ENCODE assay signal across 27 cellular contexts in the genomic region with DNA sequence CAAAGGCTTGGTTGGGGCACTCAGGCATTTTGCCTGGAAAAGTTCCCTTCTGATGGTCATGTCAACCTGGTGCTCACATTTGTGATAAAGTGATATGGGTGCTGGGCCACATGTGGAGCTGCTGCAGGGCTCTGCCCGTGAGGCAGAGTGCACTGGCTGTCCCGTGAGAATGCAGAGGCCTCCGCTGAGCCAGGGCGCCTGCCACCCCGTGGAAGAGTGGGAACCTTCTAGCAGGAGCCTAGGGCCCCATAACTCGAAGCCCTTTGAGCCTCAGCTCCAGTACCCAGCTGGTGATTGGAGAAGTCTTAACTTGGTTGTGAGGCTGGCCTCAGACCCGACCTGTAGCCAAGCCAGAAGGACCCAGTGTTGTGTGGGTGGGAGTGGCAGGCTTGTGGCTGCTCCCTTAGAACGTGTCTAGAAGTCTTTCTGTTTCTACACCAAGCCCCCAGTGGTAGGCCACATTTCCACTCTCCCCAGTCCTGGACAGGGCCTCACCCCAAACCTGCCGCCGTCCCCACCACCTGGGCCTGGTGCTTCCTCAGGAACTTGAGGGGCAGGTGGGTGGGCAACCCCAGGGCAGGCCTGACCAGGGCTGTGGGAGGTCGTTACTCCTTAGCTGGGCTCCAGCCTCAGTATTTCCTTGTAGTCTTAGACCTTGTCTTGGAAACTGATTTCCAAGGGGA. TPM values are rescaled to one million over a fixed set of nuclear protein-coding genes. Genes with fewer than 3 reads are reported as not detected.
A peak's percentile ranks its signal among the peaks of the same experiment; 100 is the strongest.
DNase-seq lines count a peak whose midpoint lies in the region; ATAC-seq and TF ChIP-seq lines count a peak whose summit lies in the region.
"Had no signal": no experiment of that assay in that cellular context is flagged by ENCODE, and none has a peak within 500 bp of the region (broad histone marks: within the 10 kb centered on the region; RNA-seq: fewer than 3 reads in every experiment).

No MANE protein-coding gene starts in this region.

- intact Hi-C loops in HCT116 (cut with micrococcal nuclease): no loop called here

- TF ChIP-seq CTCF in AG04450 (IDR thresholded peaks at IDR 0.05; ENCODE audit: low read depth, low read length): no peak
- no peak for TF ChIP-seq CTCF in HCT116 (IDR thresholded peaks at IDR 0.05 in 2 of 3, conservative IDR thresholded peaks at IDR 0.05 in 1 of 3; ENCODE audit: borderline replicate concordance in 1 of 3, insufficient read depth in 1 of 3, low read depth in 2 of 3, low read length in 2 of 3)
- TF ChIP-seq CTCF in chondrocyte (IDR thresholded peaks at IDR 0.05): no peak
- no peak for TF ChIP-seq CTCF in osteoblast (IDR thresholded peaks at IDR 0.05; ENCODE audit: extremely low read depth, low read depth, low read length)
- TF ChIP-seq CTCF in coronary artery (IDR thresholded peaks at IDR 0.05): no peak

- H3K9me3 ChIP-seq in AG04450 (ENCODE audit: control insufficient read depth, insufficient read depth, low read length) (no peaks in the 10 kb centered on the region; the same call in 1 of the 2 replicates), HCT116 (ENCODE audit: control insufficient read depth in 1 of 2, insufficient read depth in 1 of 2, low read depth in 1 of 2, low read length in 2 of 2) (no peaks in the 10 kb centered on the region), osteoblast (ENCODE audit: low read depth, low read length) (no peaks in the 10 kb centered on the region)
- H3K9me3 ChIP-seq: BE2C, body of pancreas, ovary, SJSA1 had no signal

- H3K4me2 ChIP-seq in HCT116 (ENCODE audit: low read length): no peak overlapping the region
- no peak overlapping the region for H3K4me2 ChIP-seq in osteoblast (ENCODE audit: insufficient read depth, low read length)

- in situ Hi-C loops in ACHN (cut with HindIII; ENCODE audit: low pct_ligation_motif_present, low pct_unique_long_range_greater_than_20kb, low sequenced_read_pairs): no loop called here

- no peaks in the 10 kb centered on the region for H3K27me3 Mint-ChIP-seq in chondrocyte (ENCODE audit: low read depth)
- H3K27me3 Mint-ChIP-seq: activated B cell treated with CpG ODN at 0.5 μM for 24 hours; stimulated activated naive CD8-positive, alpha-beta T cell treated with anti-CD3 and anti-CD28 coated beads, Interleukin-15, Interleukin-2, amounts not matched to agents 100 ng/mL and 50 ng/mL, for 24 hours; T-cell had no signal

- peaks cover 45 to 69% of the 10 kb centered on the region in 2 experiments for H3K36me3 ChIP-seq in HCT116 (ENCODE audit: control insufficient read depth in 1 of 2, insufficient read depth in 2 of 2, low read length in 2 of 2)
- H3K36me3 ChIP-seq in osteoblast (ENCODE audit: insufficient read depth, low read length): peaks cover 65% of the 10 kb centered on the region
- H3K36me3 ChIP-seq: ovary had no signal

- no peaks in the 10 kb centered on the region for H3K9me2 ChIP-seq in HCT116 (ENCODE audit: insufficient read depth)

- H2AFZ ChIP-seq in HCT116 (ENCODE audit: low read depth, low read length, poor library complexity, severe bottlenecking) (no peak overlapping the region), osteoblast (ENCODE audit: low read length) (no peak overlapping the region)

- CTCF ChIA-PET in AG04450 (lab: Charles Lee) (interaction anchor here (0.6 kb wide), 1 partner anchor 62 kb away, joined by 3 read pairs; no protein-coding TSS in a partner anchor), HCT116 (lab: Charles Lee) (no interaction called here)

- no peak overlapping the region for H3K9ac ChIP-seq in HCT116 (ENCODE audit: low read length)

- no peak overlapping the region for H3K4me3 ChIP-seq in AG04450 (ENCODE audit: low read depth, low read length)
- no peak overlapping the region for H3K4me3 ChIP-seq in HCT116 (replicated peaks in 1 of 2; ENCODE audit: low read depth in 1 of 2, low read length in 2 of 2)
- no peak overlapping the region for H3K4me3 ChIP-seq in osteoblast (ENCODE audit: insufficient read depth, low read length)
- H3K4me3 ChIP-seq in coronary artery: no peak overlapping the region
- H3K4me3 ChIP-seq: body of pancreas, ovary, SJSA1, skin epidermis had no signal

- peaks cover 34% of the 10 kb centered on the region for H3K36me3 Mint-ChIP-seq in chondrocyte (ENCODE audit: low read depth)

- H3K4me1 Mint-ChIP-seq in chondrocyte (ENCODE audit: low read depth): peaks cover 19% of the 10 kb centered on the region

- peaks cover 11% of the 10 kb centered on the region; the same call in 1 of the 2 replicates for H4K20me1 ChIP-seq in HCT116 (ENCODE audit: insufficient read depth)
- peaks cover 74% of the 10 kb centered on the region for H4K20me1 ChIP-seq in osteoblast (ENCODE audit: insufficient read depth, low read length)

- no peak for TF ChIP-seq RAD21 in HCT116 (IDR thresholded peaks at IDR 0.05; ENCODE audit: low read depth)

- BruUV-seq in HCT116 (replicated peaks; lab: Mats Ljungman, UMichigan): no TSS peak

- no peak overlapping the region for H3K4me3 Mint-ChIP-seq in chondrocyte (ENCODE audit: unreplicated experiment)
- H3K4me3 Mint-ChIP-seq: activated B cell treated with CpG ODN at 0.5 μM for 24 hours; activated naive CD4-positive, alpha-beta T cell treated with anti-CD3 and anti-CD28 coated beads for 36 hours; activated T-helper 1 cell treated with anti-CD3 and anti-CD28 coated beads, Interleukin-12 subunit alpha, Interleukin-12 subunit beta, Interleukin-2, Interleukin-4 antibody, amounts not matched to agents 30 ng/mL and 10 ng/mL and 1 ng/mL, durations not matched to agents 14 hours and 24 hours and 36 hours; H9; nephron; stimulated activated naive CD8-positive, alpha-beta T cell treated with anti-CD3 and anti-CD28 coated beads, Interleukin-15, Interleukin-2, amounts not matched to agents 100 ng/mL and 50 ng/mL, for 24 hours; T-cell had no signal

- H3K79me2 ChIP-seq in HCT116 (ENCODE audit: insufficient read depth, low read length): peaks cover 56% of the 10 kb centered on the region
- peaks cover 63% of the 10 kb centered on the region for H3K79me2 ChIP-seq in osteoblast (ENCODE audit: insufficient read depth, low read length)

- H3K27me3 ChIP-seq in AG04450 (ENCODE audit: control insufficient read depth, insufficient read depth, low read length) (no peaks in the 10 kb centered on the region), HCT116 (ENCODE audit: insufficient read depth, low read length) (no peaks in the 10 kb centered on the region), osteoblast (ENCODE audit: insufficient read depth, low read length) (no peaks in the 10 kb centered on the region)
- H3K27me3 ChIP-seq: BE2C, body of pancreas, ovary, SJSA1 had no signal

- H3K27ac ChIP-seq in AG04450 (ENCODE audit: low read depth, low read length): peak overlapping the region; percentile 47
- H3K27ac ChIP-seq in HCT116 (ENCODE audit: low read depth, low read length): no peak overlapping the region
- peak overlapping the region; percentile 13 for H3K27ac ChIP-seq in osteoblast (ENCODE audit: low read depth, low read length)
- no peak overlapping the region for H3K27ac ChIP-seq in coronary artery
- H3K27ac ChIP-seq: ovary, SJSA1 had no signal

- no peak for TF ChIP-seq POLR2A in HCT116 (IDR thresholded peaks at IDR 0.05; ENCODE audit: borderline replicate concordance, extremely low read depth, insufficient read depth, insufficient read length)

- peak overlapping the region; percentile 17 for H3K27ac Mint-ChIP-seq in chondrocyte (ENCODE audit: unreplicated experiment)
- H3K27ac Mint-ChIP-seq: activated B cell treated with CpG ODN at 0.5 μM for 24 hours; nephron; stimulated activated naive CD8-positive, alpha-beta T cell treated with anti-CD3 and anti-CD28 coated beads, Interleukin-15, Interleukin-2, amounts not matched to agents 100 ng/mL and 50 ng/mL, for 24 hours; T-cell had no signal

- POLR2A ChIA-PET in AG04450 (lab: Yijun Ruan, JAX): no interaction called here
- POLR2A ChIA-PET in HCT116 (lab: Charles Lee): no interaction called here

- RAD21 ChIA-PET in HCT116 (lab: Charles Lee; ENCODE audit: low non-redundant PET in 1 of 2, low total read pairs in 2 of 2, uncharacterized antibody in 2 of 2, unreplicated experiment in 2 of 2): no interaction called here

- no peaks in the 10 kb centered on the region for H3K9me3 Mint-ChIP-seq in chondrocyte (ENCODE audit: low read depth)
- H3K9me3 Mint-ChIP-seq: activated B cell treated with CpG ODN at 0.5 μM for 24 hours; activated naive CD4-positive, alpha-beta T cell treated with anti-CD3 and anti-CD28 coated beads for 36 hours; activated T-helper 1 cell treated with anti-CD3 and anti-CD28 coated beads, Interleukin-12 subunit alpha, Interleukin-12 subunit beta, Interleukin-2, Interleukin-4 antibody, amounts not matched to agents 30 ng/mL and 10 ng/mL and 1 ng/mL, durations not matched to agents 14 hours and 24 hours and 36 hours; H9; nephron; stimulated activated naive CD8-positive, alpha-beta T cell treated with anti-CD3 and anti-CD28 coated beads, Interleukin-15, Interleukin-2, amounts not matched to agents 100 ng/mL and 50 ng/mL, for 24 hours; T-cell had no signal

- no peak for DNase-seq in AG04450 (ENCODE audit: low read depth, low spot score)
- no peak for DNase-seq in HCT116 (ENCODE audit: low read depth, low spot score)
- no peak for DNase-seq in chondrocyte (ENCODE audit: low spot score)
- DNase-seq in osteoblast (ENCODE audit: insufficient read length, low spot score, missing footprints): no peak
- no peak for DNase-seq in coronary artery (ENCODE audit: low spot score)
- no peak for DNase-seq in stimulated activated CD4-positive, alpha-beta T cell treated with anti-CD3 and anti-CD28 coated beads, Interleukin-12 subunit alpha, Interleukin-12 subunit beta, amount 100 ng/mL, for 4 hours
- DNase-seq in ACHN: no peak
- DNase-seq: activated B cell treated with CpG ODN at 0.5 μM for 24 hours; activated naive CD4-positive, alpha-beta T cell treated with anti-CD3 and anti-CD28 coated beads for 36 hours; BE2C; DMS53; H9; hypothalamus; mammary epithelial cell; NCI-H1092 treated with DMSO at 0.1 percent for 48 hours; NCI-H187; NCI-H2171; NCI-H510A; ovary had no signal

- H3K4me1 ChIP-seq in HCT116 (ENCODE audit: control insufficient read depth in 1 of 2, insufficient read depth in 2 of 2, low read length in 2 of 2): peaks cover 9 to 15% of the 10 kb centered on the region in 2 experiments
- H3K4me1 ChIP-seq in osteoblast (ENCODE audit: insufficient read depth, low read length): peaks cover 14% of the 10 kb centered on the region

- no peak for ATAC-seq in HCT116
- ATAC-seq in GM19324 (IDR thresholded peaks at IDR 0.05; ENCODE audit: low FRiP score, unreplicated experiment): no peak
- ATAC-seq: T-cell had no signal

TF ChIP-seq in HCT116, 20 proteins besides CTCF, POLR2A, EP300 and RAD21 (continues in another document):
- TF ChIP-seq EZH2 (IDR thresholded peaks at IDR 0.05): no peak

RNA-seq across cellular contexts. Expression of a gene that starts 19.7 kb away (rescaled TPM):
- 543 and 639 TPM in 2 replicates for polyA plus RNA-seq in AG04450 (2011; rRNA removed)
- 729 and 763 TPM in 2 replicates for polyA minus RNA-seq in AG04450 (2011; rRNA and poly(A)+ RNA removed)
- 176 TPM for total RNA-seq in HCT116 (2021; ENCODE audit: unreplicated experiment)
- 126 and 147 TPM in 2 replicates for polyA plus RNA-seq in HCT116 (2012)
- total RNA-seq in chondrocyte: 353 to 419 TPM (median 388 TPM) in 3 replicates
- 350 and 355 TPM in 2 replicates for total RNA-seq in osteoblast

RNA-seq across cellular contexts. Expression of a gene that starts 51.7 kb away (rescaled TPM):
- polyA plus RNA-seq in AG04450 (2011; rRNA removed): 79.5 and 83.3 TPM in 2 replicates
- polyA minus RNA-seq in AG04450 (2011; rRNA and poly(A)+ RNA removed): 47.7 and 51.7 TPM in 2 replicates
- 129 TPM for total RNA-seq in HCT116 (2021; ENCODE audit: unreplicated experiment)
- polyA plus RNA-seq in HCT116 (2012): 114 and 136 TPM in 2 replicates
- total RNA-seq in chondrocyte: 18.8 to 32.1 TPM (median 19.5 TPM) in 3 replicates
- 40.1 and 41.6 TPM in 2 replicates for total RNA-seq in osteoblast

Comparison
In these comparisons a context has a peak if more than half of its experiments do, and no peak if none do; other contexts are left out.
1. H3K27ac ChIP-seq: peak in AG04450 (single experiment) and osteoblast (single experiment); none in HCT116 (single experiment) and coronary artery (0 of 2).